Comparison of ENCODE assay signal across 22 cellular contexts in the genomic region with DNA sequence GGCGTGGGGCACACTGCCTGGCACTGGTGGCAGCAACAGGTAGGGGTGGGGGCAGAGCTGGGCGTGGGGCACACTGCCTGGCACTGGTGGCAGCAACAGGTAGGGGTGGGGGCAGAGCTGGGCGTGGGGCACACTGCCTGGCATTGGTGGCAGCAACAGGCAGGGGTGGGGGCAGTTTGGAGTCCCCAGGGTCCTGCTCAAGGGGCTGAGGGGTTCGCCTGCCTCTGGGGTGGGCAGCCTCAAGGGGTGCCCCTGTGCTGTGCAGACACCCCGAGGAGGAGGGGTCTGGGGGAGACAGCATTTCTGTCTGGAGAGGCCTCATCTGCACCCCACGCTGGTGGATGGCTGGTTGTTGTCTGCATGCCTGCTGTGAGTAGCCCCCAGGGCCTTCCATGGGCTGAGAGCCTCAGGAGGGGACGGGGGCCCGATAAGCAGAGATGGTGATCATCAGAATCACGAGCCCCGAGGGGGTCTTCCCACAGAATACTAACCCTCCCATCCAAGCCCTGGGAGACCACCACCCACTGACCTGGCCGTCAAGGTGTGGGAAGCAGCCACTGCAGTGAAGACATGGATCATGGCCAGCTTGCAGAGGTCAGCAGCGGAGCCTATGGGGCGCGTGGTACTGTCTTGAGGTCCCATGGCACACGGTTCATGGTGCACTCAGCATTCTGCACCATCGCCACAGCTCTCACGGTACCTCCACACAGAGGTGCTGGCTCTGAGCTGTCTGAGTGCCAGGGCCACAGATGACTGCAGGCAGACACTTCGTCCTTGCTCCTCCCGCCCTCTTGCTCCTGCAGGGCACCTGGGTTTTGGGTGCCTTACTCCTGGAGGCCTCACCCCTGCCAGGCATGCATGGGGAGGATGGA. TPM values are rescaled to one million over a fixed set of nuclear protein-coding genes. Genes with fewer than 3 reads are reported as not detected.
A peak's percentile ranks its signal among the peaks of the same experiment; 100 is the strongest.
DNase-seq lines count a peak whose midpoint lies in the region; ATAC-seq and TF ChIP-seq lines count a peak whose summit lies in the region.
"Had no signal": no experiment of that assay in that cellular context is flagged by ENCODE, and none has a peak within 500 bp of the region (broad histone marks: within the 10 kb centered on the region; RNA-seq: fewer than 3 reads in every experiment).

No MANE protein-coding gene starts in this region.

- no peaks in the 10 kb centered on the region for H3K36me3 ChIP-seq in WERI-Rb-1
- H3K36me3 ChIP-seq in mucosa of descending colon (ENCODE audit: low read depth): no peaks in the 10 kb centered on the region
- no peaks in the 10 kb centered on the region for H3K36me3 ChIP-seq in transverse colon
- H3K36me3 ChIP-seq: BLaER1 treated with 17β-estradiol and CSF1 and Interleukin-3, amounts not matched to agents 10 nM and 100 nM; brain microvascular endothelial cell; SJSA1 had no signal

- no peaks in the 10 kb centered on the region for H3K4me1 Mint-ChIP-seq in activated T-cell treated with anti-CD3 and anti-CD28 coated beads, Interleukin-2, amount 50 U/mL, for 24 hours (ENCODE audit: low read depth)
- no peaks in the 10 kb centered on the region for H3K4me1 Mint-ChIP-seq in activated T-cell treated with anti-CD3 and anti-CD28 coated beads, Interleukin-2, amount 50 U/mL, for 4 hours (ENCODE audit: low read depth)
- H3K4me1 Mint-ChIP-seq: IgD-negative memory B cell, T-helper 17 cell had no signal

- H3K4me1 ChIP-seq in mucosa of descending colon (ENCODE audit: low read depth) (no peaks in the 10 kb centered on the region), transverse colon (no peaks in the 10 kb centered on the region)
- H3K4me1 ChIP-seq: psoas muscle, SJSA1 had no signal

- no peaks in the 10 kb centered on the region for H3K9me3 ChIP-seq in WERI-Rb-1 (ENCODE audit: severe bottlenecking)
- H3K9me3 ChIP-seq in mucosa of descending colon: no peaks in the 10 kb centered on the region
- no peaks in the 10 kb centered on the region for H3K9me3 ChIP-seq in transverse colon
- H3K9me3 ChIP-seq: psoas muscle, SJSA1 had no signal

- no peak overlapping the region for H3K4me3 Mint-ChIP-seq in activated T-cell treated with anti-CD3 and anti-CD28 coated beads, Interleukin-2, amount 50 U/mL, for 24 hours
- no peak overlapping the region for H3K4me3 Mint-ChIP-seq in activated T-cell treated with anti-CD3 and anti-CD28 coated beads, Interleukin-2, amount 50 U/mL, for 4 hours
- H3K4me3 Mint-ChIP-seq: neural crest cell, T-helper 17 cell had no signal

- H3K9me3 Mint-ChIP-seq in activated T-cell treated with anti-CD3 and anti-CD28 coated beads, Interleukin-2, amount 50 U/mL, for 24 hours: no peaks in the 10 kb centered on the region
- no peaks in the 10 kb centered on the region for H3K9me3 Mint-ChIP-seq in activated T-cell treated with anti-CD3 and anti-CD28 coated beads, Interleukin-2, amount 50 U/mL, for 4 hours
- H3K9me3 Mint-ChIP-seq: IgD-negative memory B cell, neural crest cell had no signal

- no peaks in the 10 kb centered on the region for H3K36me3 Mint-ChIP-seq in activated T-cell treated with anti-CD3 and anti-CD28 coated beads, Interleukin-2, amount 50 U/mL, for 24 hours (ENCODE audit: low read depth)
- H3K36me3 Mint-ChIP-seq in activated T-cell treated with anti-CD3 and anti-CD28 coated beads, Interleukin-2, amount 50 U/mL, for 4 hours (ENCODE audit: insufficient read depth): no peaks in the 10 kb centered on the region
- H3K36me3 Mint-ChIP-seq: IgD-negative memory B cell had no signal

- no peak for TF ChIP-seq POLR2A in transverse colon (IDR thresholded peaks at IDR 0.05)

- H3K27me3 ChIP-seq in WERI-Rb-1 (ENCODE audit: insufficient read depth, low read depth, severe bottlenecking) (no peaks in the 10 kb centered on the region), transverse colon (no peaks in the 10 kb centered on the region)
- H3K27me3 ChIP-seq: brain microvascular endothelial cell, SJSA1 had no signal

- WGBS in transverse colon (ENCODE audit: low coverage in 1 of 2), 2 donors: 88% methylated on average over 17 of the region's 19 CpGs; no CpG with 5 or more reads in 1 of the 2 donors

- TF ChIP-seq CTCF in WERI-Rb-1 (IDR thresholded peaks at IDR 0.05; ENCODE audit: low read depth, low read length): no peak
- TF ChIP-seq CTCF in mucosa of descending colon (IDR thresholded peaks at IDR 0.05): no peak
- TF ChIP-seq CTCF in transverse colon (IDR thresholded peaks at IDR 0.05): no peak

- no peaks in the 10 kb centered on the region for H3K27me3 Mint-ChIP-seq in activated T-cell treated with anti-CD3 and anti-CD28 coated beads, Interleukin-2, amount 50 U/mL, for 24 hours
- no peaks in the 10 kb centered on the region for H3K27me3 Mint-ChIP-seq in activated T-cell treated with anti-CD3 and anti-CD28 coated beads, Interleukin-2, amount 50 U/mL, for 4 hours (ENCODE audit: low read depth)
- H3K27me3 Mint-ChIP-seq: IgD-negative memory B cell, T-helper 17 cell had no signal

- no peak for TF ChIP-seq EP300 in transverse colon (IDR thresholded peaks at IDR 0.05; ENCODE audit: low read depth)

- ATAC-seq in activated T-cell treated with anti-CD3 and anti-CD28 coated beads, Interleukin-2, amount 50 U/mL, for 4 hours: no peak
- ATAC-seq in mucosa of descending colon: peak; percentile 23
- ATAC-seq: T-helper 17 cell had no signal

- no peak overlapping the region for H3K27ac ChIP-seq in WERI-Rb-1
- no peak overlapping the region for H3K27ac ChIP-seq in transverse colon
- H3K27ac ChIP-seq: brain microvascular endothelial cell, psoas muscle, SJSA1 had no signal

- in situ Hi-C loops in transverse colon (cut with MboI; ENCODE audit: low pct_ligation_motif_present in 1 of 4, low pct_unique_long_range_greater_than_20kb in 1 of 4, low sequenced_read_pairs in 3 of 4): no loop called here

- intact Hi-C loops in mucosa of descending colon (cut with DNase I, micrococcal nuclease): no loop called here
- intact Hi-C loops in transverse colon (cut with DNase I; ENCODE audit: low total_unique reads): no loop called here

- H3K27ac Mint-ChIP-seq in activated T-cell treated with anti-CD3 and anti-CD28 coated beads, Interleukin-2, amount 50 U/mL, for 24 hours: no peak overlapping the region
- H3K27ac Mint-ChIP-seq: IgD-negative memory B cell, T-helper 17 cell had no signal

- H3K4me3 ChIP-seq in WERI-Rb-1 (ENCODE audit: low read depth, low read length) (no peak overlapping the region), mucosa of descending colon (no peak overlapping the region), transverse colon (no peak overlapping the region)
- H3K4me3 ChIP-seq: BLaER1 treated with 17β-estradiol and CSF1 and Interleukin-3, amounts not matched to agents 10 nM and 100 nM; psoas muscle; SJSA1; smooth muscle cell had no signal

- DNase-seq in activated T-cell treated with anti-CD3 and anti-CD28 coated beads, Interleukin-2, amount 50 U/mL, for 24 hours: peak; percentile 19
- no peak for DNase-seq in activated T-cell treated with anti-CD3 and anti-CD28 coated beads, Interleukin-2, amount 50 U/mL, for 4 hours
- DNase-seq in WERI-Rb-1: peak; percentile 4
- DNase-seq in mucosa of descending colon: peak in 1 of 3 donors; percentile 46
- DNase-seq in transverse colon: peak; percentile 5
- DNase-seq in SW 1271 (lab: John Stamatoyannopoulos, UW): no peak
- DNase-seq in inferior parietal cortex (ENCODE audit: extremely low spot score): no peak
- no peak for DNase-seq in NOMO-1 (lab: John Stamatoyannopoulos, UW; ENCODE audit: unreplicated experiment in 2 of 2)
- DNase-seq: brain microvascular endothelial cell; glutamatergic neuron; left cardiac atrium; MM.1S; NCI-H146; NCI-H748 treated with DMSO at 0.1 percent for 48 hours; psoas muscle; stimulated activated CD4-positive, alpha-beta T cell treated with anti-CD3 and anti-CD28 coated beads, Interleukin-4, amount 100 ng/mL, for 1 hour; T-helper 17 cell had no signal

RNA-seq across cellular contexts. Expression of a gene that starts 21.5 kb away (rescaled TPM):
- total RNA-seq in activated T-cell treated with anti-CD3 and anti-CD28 coated beads, Interleukin-2, amount 50 U/mL, for 4 hours: 1 to 10 TPM in 1 of 3 donors, under 1 TPM in 2; 0.71 to 1.2 (median 0.82) TPM
- total RNA-seq in mucosa of descending colon (under 1 TPM; 0.24 to 0.66 (median 0.26) TPM), transverse colon (1 to 10 TPM in 1 of 4 donors, under 1 TPM in 2, not detected in 1; 0.14 to 1.9 (median 0.64) TPM)
- total RNA-seq: SJSA1, smooth muscle cell, T-helper 17 cell had no signal

Comparison
In these comparisons a context has a peak if more than half of its experiments do, and no peak if none do; other contexts are left out.
1. DNase-seq: peak in activated T-cell treated with anti-CD3 and anti-CD28 coated beads, Interleukin-2, amount 50 U/mL, for 24 hours (single experiment), WERI-Rb-1 (single experiment) and transverse colon (single experiment); none in activated T-cell treated with anti-CD3 and anti-CD28 coated beads, Interleukin-2, amount 50 U/mL, for 4 hours (single experiment), SW 1271 (0 of 2), inferior parietal cortex (single experiment) and NOMO-1 (0 of 2).